ENCODE assay signal across 11 cellular contexts in genomic region chr17:7263801-7264078, GRCh38. TPM values are rescaled to one million over a fixed set of nuclear protein-coding genes. Genes with fewer than 3 reads are reported as not detected.
DNase-seq lines count a peak whose midpoint lies in the region; ATAC-seq and TF ChIP-seq lines count a peak whose summit lies in the region.
"Had no signal": no experiment of that assay in that cellular context is flagged by ENCODE, and none has a peak within 500 bp of the region (broad histone marks: within the 10 kb centered on the region; RNA-seq: fewer than 3 reads in every experiment).

No MANE protein-coding gene starts in this region.

- intact Hi-C loops in Calu3 (cut with micrococcal nuclease; ENCODE audit: unreplicated experiment), result no loop called here

- peaks cover 7 to 11% of the 10 kb centered on the region in 2 donors for H3K4me1 ChIP-seq in neuronal stem cell (ENCODE audit: control insufficient read depth in 2 of 2, insufficient read depth in 1 of 2, low read depth in 1 of 2, low read length in 2 of 2)

- H3K9me3 Mint-ChIP-seq in Calu3 (ENCODE audit: low read depth, unreplicated experiment), result no peaks in the 10 kb centered on the region
- no peaks in the 10 kb centered on the region for H3K9me3 Mint-ChIP-seq in activated naive CD4-positive, alpha-beta T cell treated with anti-CD3 and anti-CD28 coated beads, Interleukin-2, amount 50 U/mL, for 72 hours

- no peak overlapping the region for H3K23ac ChIP-seq in neuronal stem cell (ENCODE audit: low read depth, low read length, poor library complexity)

- peaks cover 57% of the 10 kb centered on the region for H3K36me3 Mint-ChIP-seq in Calu3 (ENCODE audit: insufficient read depth, unreplicated experiment)
- peaks cover 0 to 3% of the 10 kb centered on the region in 2 donors for H3K36me3 Mint-ChIP-seq in activated naive CD4-positive, alpha-beta T cell treated with anti-CD3 and anti-CD28 coated beads, Interleukin-2, amount 50 U/mL, for 72 hours

- H4K8ac ChIP-seq in neuronal stem cell (ENCODE audit: low read depth, low read length), result no peak overlapping the region

- H2BK12ac ChIP-seq in neuronal stem cell (ENCODE audit: low read length), result no peak overlapping the region

- peak overlapping the region; percentile 55 for H3K4me3 ChIP-seq in epithelial cell of esophagus (ENCODE audit: low read length)
- H3K4me3 ChIP-seq in neuronal stem cell (ENCODE audit: low read length in 2 of 2), result no peak overlapping the region

- H3K27ac ChIP-seq in neuronal stem cell (replicated peaks; ENCODE audit: low read length) (no peak overlapping the region), caudate nucleus (ENCODE audit: low read depth, low read length) (no peak overlapping the region)
- H3K27ac ChIP-seq: HL-60 had no signal

- H3K27me3 Mint-ChIP-seq in Calu3 (ENCODE audit: unreplicated experiment), result no peaks in the 10 kb centered on the region

- peak overlapping the region; percentile 55 for H2AFZ ChIP-seq in neuronal stem cell (ENCODE audit: low read length)

- peak overlapping the region; percentile 94 for H3K27ac Mint-ChIP-seq in Calu3 (ENCODE audit: unreplicated experiment)
- no peak overlapping the region for H3K27ac Mint-ChIP-seq in activated naive CD4-positive, alpha-beta T cell treated with anti-CD3 and anti-CD28 coated beads, Interleukin-2, amount 50 U/mL, for 72 hours

- peaks cover 0 to 1% of the 10 kb centered on the region in 2 donors for H3K9me3 ChIP-seq in neuronal stem cell (replicated peaks in 1 of 2; ENCODE audit: control insufficient read depth in 2 of 2, insufficient read depth in 1 of 2, low read depth in 1 of 2, low read length in 2 of 2)

- no peak overlapping the region for H3K9ac ChIP-seq in neuronal stem cell (ENCODE audit: low read depth, low read length, poor library complexity)

- peaks cover 3% of the 10 kb centered on the region for H3K79me1 ChIP-seq in neuronal stem cell (ENCODE audit: low read depth, low read length)

- no peak overlapping the region for H3K14ac ChIP-seq in neuronal stem cell (ENCODE audit: low read length)

- no TSS peak for BruUV-seq in Calu3 (replicated peaks; lab: Mats Ljungman, UMichigan)

- H2AK5ac ChIP-seq in neuronal stem cell (ENCODE audit: low read depth, low read length), result no peak overlapping the region

- peaks cover 8 to 21% of the 10 kb centered on the region in 2 donors for H3K36me3 ChIP-seq in neuronal stem cell (replicated peaks in 1 of 2; ENCODE audit: control insufficient read depth in 2 of 2, insufficient read depth in 2 of 2, low read length in 2 of 2)

- peak overlapping the region; percentile 90 for H3K4me3 Mint-ChIP-seq in Calu3 (ENCODE audit: low read depth, unreplicated experiment)

- DNase-seq in Calu3, result no peak
- DNase-seq in NCI-H82 treated with DMSO at 0.1 percent for 48 hours (lab: John Stamatoyannopoulos, UW; ENCODE audit: unreplicated experiment), result peak; percentile 16
- no peak for DNase-seq in epithelial cell of esophagus (ENCODE audit: low read depth)
- DNase-seq in neuronal stem cell (ENCODE audit: low spot score), result no peak
- no peak for DNase-seq in H4 (ENCODE audit: low spot score)
- DNase-seq in ureter (ENCODE audit: low spot score), result no peak
- DNase-seq in caudate nucleus (lab: John Stamatoyannopoulos, UW), result no peak
- DNase-seq in activated naive CD4-positive, alpha-beta T cell treated with anti-CD3 and anti-CD28 coated beads, Interleukin-2, amount 50 U/mL, for 72 hours (ENCODE audit: low spot score in 2 of 2), result no peak
- DNase-seq: activated CD4-positive, alpha-beta T cell treated with anti-CD3 and anti-CD28 coated beads for 4 hours; nucleus accumbens had no signal

- H2BK15ac ChIP-seq in neuronal stem cell (ENCODE audit: low read length), result peak overlapping the region; percentile 35

- no peak for TF ChIP-seq CTCF in Calu3 (IDR thresholded peaks at IDR 0.05; ENCODE audit: unreplicated experiment)
- no peak for TF ChIP-seq CTCF in epithelial cell of esophagus (IDR thresholded peaks at IDR 0.05; ENCODE audit: insufficient read depth, low read depth, low read length, missing control alignments)

- no peak overlapping the region for H4K91ac ChIP-seq in neuronal stem cell (ENCODE audit: low read depth, low read length, poor library complexity)

- H3K18ac ChIP-seq in neuronal stem cell (ENCODE audit: low read length), result no peak overlapping the region

- H3K4me1 Mint-ChIP-seq in Calu3 (ENCODE audit: low read depth, unreplicated experiment), result peaks cover 20% of the 10 kb centered on the region

- no peak overlapping the region for H3K4ac ChIP-seq in neuronal stem cell (ENCODE audit: low read length)

- no peak overlapping the region for H2BK120ac ChIP-seq in neuronal stem cell (ENCODE audit: low read depth, low read length)

- no peak overlapping the region for H3K4me2 ChIP-seq in neuronal stem cell (ENCODE audit: insufficient read depth, low read length, poor library complexity, severe bottlenecking)

- WGBS in neuronal stem cell (ENCODE audit: extremely low coverage in 2 of 2, insufficient read length in 2 of 2, insufficient replicate concordance in 1 of 2), 2 donors, result no CpG with 5 or more reads among the region's 4 CpGs

- CTCF ChIA-PET in Calu3 (lab: Charles Lee), result interaction anchor here (0.6 to 0.7 kb wide), 2 partner anchors 16 to 32 kb away, joined by 3 read pairs; no protein-coding TSS in a partner anchor

- peaks cover 20 to 45% (median 44%) of the 10 kb centered on the region in 3 experiments for H3K27me3 ChIP-seq in neuronal stem cell (ENCODE audit: control insufficient read depth in 3 of 3, insufficient read depth in 3 of 3, low read depth in 1 of 3, low read length in 3 of 3)

- ATAC-seq in activated naive CD4-positive, alpha-beta T cell treated with anti-CD3 and anti-CD28 coated beads, Interleukin-2, amount 50 U/mL, for 72 hours, result no peak

- H2BK5ac ChIP-seq in neuronal stem cell (ENCODE audit: low read length), result no peak overlapping the region

RNA-seq across cellular contexts. Expression of gene CLDN7, which starts 1.5 kb away (rescaled TPM):
- total RNA-seq in Calu3 (2022), result 266 and 314 TPM in 2 replicates
- 0.10 TPM for polyA plus RNA-seq in neuronal stem cell (2013, experiment 1 of 2)
- 0.11 TPM for polyA plus RNA-seq in neuronal stem cell (2013, experiment 2 of 2)
- total RNA-seq in H4 (2014; rRNA removed; shearing (Covaris generic)), result not detected in 2 replicates
- total RNA-seq in ureter, result 157 TPM
- 1 to 10 TPM in 1 of 2 donors, under 1 TPM in 1; 0.55 to 1.5 TPM for total RNA-seq in activated naive CD4-positive, alpha-beta T cell treated with anti-CD3 and anti-CD28 coated beads, Interleukin-2, amount 50 U/mL, for 72 hours

RNA-seq across cellular contexts. Expression of gene ELP5, which starts 11.7 kb away (rescaled TPM):
- total RNA-seq in Calu3 (2022) (20.3 and 21.3 TPM in 2 replicates), ureter (46.3 TPM)
- polyA plus RNA-seq in neuronal stem cell (2013, experiment 1 of 2), result 63.8 TPM
- polyA plus RNA-seq in neuronal stem cell (2013, experiment 2 of 2), result 61.6 TPM
- 25.1 and 30.0 TPM in 2 replicates for total RNA-seq in H4 (2014; rRNA removed; shearing (Covaris generic))
- 10 to 100 TPM; 45.6 to 62.3 TPM for total RNA-seq in activated naive CD4-positive, alpha-beta T cell treated with anti-CD3 and anti-CD28 coated beads, Interleukin-2, amount 50 U/mL, for 72 hours

RNA-seq across cellular contexts. Expression of gene CTDNEP1, which starts 12.2 kb away (rescaled TPM):
- total RNA-seq in Calu3 (2022) (85.2 and 85.3 TPM in 2 replicates), ureter (116 TPM)
- 138 TPM for polyA plus RNA-seq in neuronal stem cell (2013, experiment 1 of 2)
- polyA plus RNA-seq in neuronal stem cell (2013, experiment 2 of 2), result 137 TPM
- 18.2 and 19.8 TPM in 2 replicates for total RNA-seq in H4 (2014; rRNA removed; shearing (Covaris generic))
- 100 to 1,000 TPM; 171 to 179 TPM for total RNA-seq in activated naive CD4-positive, alpha-beta T cell treated with anti-CD3 and anti-CD28 coated beads, Interleukin-2, amount 50 U/mL, for 72 hours

RNA-seq across cellular contexts. Expression of gene SLC2A4, which starts 17.8 kb away (rescaled TPM):
- 0.19 and 0.20 TPM in 2 replicates for total RNA-seq in Calu3 (2022)
- 3.6 TPM for polyA plus RNA-seq in neuronal stem cell (2013, experiment 1 of 2)
- 3.5 TPM for polyA plus RNA-seq in neuronal stem cell (2013, experiment 2 of 2)
- 0.17 and 0.23 TPM in 2 replicates for total RNA-seq in H4 (2014; rRNA removed; shearing (Covaris generic))
- total RNA-seq in ureter, result 11.2 TPM
- under 1 TPM in 1 of 2 donors, not detected in 1; 0.51 TPM for total RNA-seq in activated naive CD4-positive, alpha-beta T cell treated with anti-CD3 and anti-CD28 coated beads, Interleukin-2, amount 50 U/mL, for 72 hours

RNA-seq across cellular contexts. Expression of gene GABARAP, which starts 21.5 kb away (rescaled TPM):
- total RNA-seq in Calu3 (2022) (183 and 188 TPM in 2 replicates), ureter (453 TPM)
- polyA plus RNA-seq in neuronal stem cell (2013, experiment 1 of 2), result 974 TPM
- polyA plus RNA-seq in neuronal stem cell (2013, experiment 2 of 2), result 956 TPM
- 396 and 471 TPM in 2 replicates for total RNA-seq in H4 (2014; rRNA removed; shearing (Covaris generic))
- 100 to 1,000 TPM; 167 to 298 TPM for total RNA-seq in activated naive CD4-positive, alpha-beta T cell treated with anti-CD3 and anti-CD28 coated beads, Interleukin-2, amount 50 U/mL, for 72 hours

Comparison
In these comparisons a context has a peak if more than half of its experiments do, and no peak if none do; other contexts are left out.
1. RNA of gene CLDN7, which starts 1.5 kb away (total RNA-seq): 266 to 314 TPM in Calu3 and 157 TPM in ureter (single experiment); 0.55 to 1.5 TPM in activated naive CD4-positive, alpha-beta T cell treated with anti-CD3 and anti-CD28 coated beads, Interleukin-2, amount 50 U/mL, for 72 hours and not detected in H4; every median in the first group is over 10 times any median in the second.